9 cellular contexts compared by ENCODE assay signal in genomic region chr19:56080669-56081401, GRCh38. TPM values are rescaled to one million over a fixed set of nuclear protein-coding genes. Genes with fewer than 3 reads are reported as not detected.
DNase-seq lines count a peak whose midpoint lies in the region; ATAC-seq and TF ChIP-seq lines count a peak whose summit lies in the region.
"Had no signal": no experiment of that assay in that cellular context is flagged by ENCODE, and none has a peak within 500 bp of the region (broad histone marks: within the 10 kb centered on the region; RNA-seq: fewer than 3 reads in every experiment).

No MANE protein-coding gene starts in this region.

- peak; percentile 90 for DNase-seq in DMS 273 (lab: John Stamatoyannopoulos, UW; ENCODE audit: unreplicated experiment)
- DNase-seq in T follicular helper cell (ENCODE audit: low read depth), result peak; percentile 51
- DNase-seq in amniotic stem cell (lab: John Stamatoyannopoulos, UW), result peak; percentile 54
- DNase-seq in hepatic stellate cell (ENCODE audit: low spot score), result peak; percentile 93
- peak; percentile 82 for DNase-seq in retina
- peak; percentile 85 to 93 for DNase-seq in aorta

- intact Hi-C loops in aorta (cut with DNase I), result no loop called here

- H3K9me3 ChIP-seq in Loucy (ENCODE audit: insufficient read depth, low read depth, low read length), result no peaks in the 10 kb centered on the region
- H3K9me3 ChIP-seq in aorta (ENCODE audit: control insufficient read depth, low read length), result no peaks in the 10 kb centered on the region

- H3K9me2 ChIP-seq in Loucy (replicated peaks; ENCODE audit: low read depth, low read length), result no peaks in the 10 kb centered on the region

- H2AFZ ChIP-seq in Loucy (ENCODE audit: low read length), result no peak overlapping the region

- H3K4me1 ChIP-seq in Loucy (ENCODE audit: insufficient read depth, low read length, poor library complexity, severe bottlenecking) (no peaks in the 10 kb centered on the region), aorta (ENCODE audit: control insufficient read depth in 1 of 2, insufficient read depth in 2 of 2, low read length in 2 of 2) (no peaks in the 10 kb centered on the region)

- no peak overlapping the region for H3K9ac ChIP-seq in Loucy (ENCODE audit: low read depth, low read length, poor library complexity, severe bottlenecking)

- H3K36me3 ChIP-seq in Loucy (ENCODE audit: insufficient read depth, low read length) (no peaks in the 10 kb centered on the region), aorta (ENCODE audit: control insufficient read depth in 1 of 2, insufficient read depth in 2 of 2, low read length in 1 of 2) (peaks cover 0 to 2% of the 10 kb centered on the region in 2 donors)

- H3F3A ChIP-seq in Loucy (ENCODE audit: low read depth), result no peaks in the 10 kb centered on the region

- no peak overlapping the region for H3K27ac ChIP-seq in aorta (ENCODE audit: low read depth in 1 of 2, low read length in 2 of 2)
- H3K27ac ChIP-seq: epithelial cell of prostate had no signal

- 3 to 6% methylated on average over 36 of the region's 36 CpGs for WGBS in aorta, 2 donors

- TF ChIP-seq CTCF in Loucy (conservative IDR thresholded peaks at IDR 0.05; ENCODE audit: low read length), result peak; percentile 55

- no peak overlapping the region for H3K4me2 ChIP-seq in Loucy (ENCODE audit: low read depth, low read length, poor library complexity, severe bottlenecking)

- ATAC-seq in GM21737 (IDR thresholded peaks at IDR 0.05; ENCODE audit: unreplicated experiment) (peak; percentile 72), aorta (ENCODE audit: low FRiP score) (peak; percentile 76)

- no peaks in the 10 kb centered on the region for H3K79me2 ChIP-seq in Loucy (ENCODE audit: insufficient read depth, low read length)

- H3K4me3 ChIP-seq in Loucy (ENCODE audit: low read length, poor library complexity, severe bottlenecking), result no peak overlapping the region
- H3K4me3 ChIP-seq in aorta (ENCODE audit: low read length in 2 of 2), result no peak overlapping the region

- H4K20me1 ChIP-seq in Loucy (ENCODE audit: insufficient read depth, low read length, poor library complexity, severe bottlenecking), result no peaks in the 10 kb centered on the region

- no peaks in the 10 kb centered on the region for H3K27me3 ChIP-seq in Loucy (ENCODE audit: insufficient read depth, low read length, poor library complexity, severe bottlenecking)
- H3K27me3 ChIP-seq in aorta (ENCODE audit: control insufficient read depth in 1 of 2, insufficient read depth in 2 of 2, low read length in 1 of 2), result no peaks in the 10 kb centered on the region

RNA-seq across cellular contexts. Expression of gene ZNF787, which starts 40.3 kb away (rescaled TPM):
- total RNA-seq in aorta, result 10 to 100 TPM; 23.9 to 25.5 TPM
- 10 to 100 TPM in 1 of 2 donors, 1 to 10 TPM in 1; 6.6 to 12.1 TPM for polyA plus RNA-seq in aorta
